8 cellular contexts compared by ENCODE assay signal in genomic region chrX:53312946-53313745, GRCh38. TPM values are rescaled to one million over a fixed set of nuclear protein-coding genes. Genes with fewer than 3 reads are reported as not detected.
DNase-seq lines count a peak whose midpoint lies in the region; ATAC-seq and TF ChIP-seq lines count a peak whose summit lies in the region.

No MANE protein-coding gene starts in this region.

- ATAC-seq in HG02884 (IDR thresholded peaks at IDR 0.05; ENCODE audit: unreplicated experiment), result no peak

- TF ChIP-seq POLR2A in vagina (IDR thresholded peaks at IDR 0.05), result no peak

- no peak overlapping the region for H3K14ac ChIP-seq in trophoblast cell (ENCODE audit: low read length)

- H3K4me1 ChIP-seq in trophoblast cell (ENCODE audit: control insufficient read depth in 1 of 2, insufficient read depth in 2 of 2, low read length in 2 of 2) (no peaks in the 10 kb centered on the region), vagina (no peaks in the 10 kb centered on the region)

- H2AK5ac ChIP-seq in trophoblast cell (ENCODE audit: low read length), result no peak overlapping the region

- H3K4me3 ChIP-seq in trophoblast cell (ENCODE audit: low read depth, low read length), result no peak overlapping the region
- H3K4me3 ChIP-seq in vagina, result no peak overlapping the region

- H2BK120ac ChIP-seq in trophoblast cell (ENCODE audit: insufficient read depth, low read length, poor library complexity), result no peak overlapping the region

- no peak overlapping the region for H3K9ac ChIP-seq in trophoblast cell (ENCODE audit: low read length)

- H2BK5ac ChIP-seq in trophoblast cell (ENCODE audit: low read depth, low read length, poor library complexity), result no peak overlapping the region

- H2AFZ ChIP-seq in trophoblast cell (ENCODE audit: insufficient read depth, low read length, poor library complexity), result no peak overlapping the region

- DNase-seq in GDM1 (lab: John Stamatoyannopoulos, UW) (peak; percentile 58), HT-29 (ENCODE audit: low spot score) (peak; percentile 83), SHP77 (lab: John Stamatoyannopoulos, UW) (peak; percentile 43 to 56), globus pallidus (ENCODE audit: low spot score) (peak; percentile 53), trophoblast cell (peak; percentile 33 to 82), vagina (ENCODE audit: extremely low spot score in 2 of 2) (no peak)
- DNase-seq in activated naive CD4-positive, alpha-beta T cell treated with Interleukin-2 at 50 U/mL for 16 hours, result peak; percentile 62

- intact Hi-C loops in vagina (cut with DNase I), result loop anchor here (10.0 kb wide), 1 partner anchor 122 kb away; the partner anchor contains the start of gene HSD17B10

- H4K91ac ChIP-seq in trophoblast cell (ENCODE audit: low read depth, low read length), result no peak overlapping the region

- TF ChIP-seq CTCF in vagina (IDR thresholded peaks at IDR 0.05), result peak; percentile 66 to 81 (median 79)

- WGBS in trophoblast cell (ENCODE audit: extremely low coverage, insufficient coverage, insufficient read length), result no CpG with 5 or more reads among the region's 8 CpGs

- H3K4ac ChIP-seq in trophoblast cell (ENCODE audit: low read depth, low read length), result no peak overlapping the region

- no peak overlapping the region for H3K18ac ChIP-seq in trophoblast cell (ENCODE audit: low read length)

- H4K8ac ChIP-seq in trophoblast cell (ENCODE audit: low read depth, low read length), result no peak overlapping the region

- H2BK12ac ChIP-seq in trophoblast cell (ENCODE audit: low read length), result no peak overlapping the region

- H3K9me3 ChIP-seq in trophoblast cell (ENCODE audit: insufficient read depth, low read depth, low read length) (no peaks in the 10 kb centered on the region), vagina (no peaks in the 10 kb centered on the region)

- H3K79me1 ChIP-seq in trophoblast cell (ENCODE audit: low read length), result no peaks in the 10 kb centered on the region

- no peaks in the 10 kb centered on the region for H3K27me3 ChIP-seq in trophoblast cell (ENCODE audit: insufficient read depth, low read length)
- H3K27me3 ChIP-seq in vagina, result no peaks in the 10 kb centered on the region

- H3K27ac ChIP-seq in trophoblast cell (ENCODE audit: low read depth, low read length) (no peak overlapping the region), vagina (no peak overlapping the region)

- no peak overlapping the region for H3K23ac ChIP-seq in trophoblast cell (ENCODE audit: low read length)

- H3K79me2 ChIP-seq in trophoblast cell (ENCODE audit: control insufficient read depth, insufficient read depth, low read length, poor library complexity), result no peaks in the 10 kb centered on the region

- no peak overlapping the region for H3K4me2 ChIP-seq in trophoblast cell (ENCODE audit: low read length)

- no peak overlapping the region for H4K12ac ChIP-seq in trophoblast cell (ENCODE audit: low read depth, low read length)

- H3K36me3 ChIP-seq in trophoblast cell (ENCODE audit: control insufficient read depth in 1 of 2, insufficient read depth in 2 of 2, low read length in 2 of 2) (no peaks in the 10 kb centered on the region), vagina (no peaks in the 10 kb centered on the region)

RNA-seq across cellular contexts. Expression of gene IQSEC2, which starts 31.8 kb away (rescaled TPM):
- total RNA-seq in HT-29 (2014; rRNA removed; shearing (Covaris generic)), result 11.7 and 13.5 TPM in 2 replicates
- 3.1 and 3.7 TPM in 2 replicates for polyA plus RNA-seq in trophoblast cell (2013)
- total RNA-seq in vagina, result 22.8 TPM

Comparison
In these comparisons a context has a peak if more than half of its experiments do, and no peak if none do; other contexts are left out.
1. DNase-seq: peak in GDM1 (single experiment), HT-29 (single experiment), SHP77 (2 of 2), activated naive CD4-positive, alpha-beta T cell treated with Interleukin-2 at 50 U/mL for 16 hours (single experiment), globus pallidus (single experiment) and trophoblast cell (2 of 2); none in vagina (0 of 2).